Comparison of ENCODE assay signal across 8 cellular contexts in genomic region chr10:11625019-11625735, GRCh38. TPM values are rescaled to one million over a fixed set of nuclear protein-coding genes. Genes with fewer than 3 reads are reported as not detected.
DNase-seq lines count a peak whose midpoint lies in the region; ATAC-seq lines count a peak whose summit lies in the region.
"Had no signal": no experiment of that assay in that cellular context is flagged by ENCODE, and none has a peak within 500 bp of the region (broad histone marks: within the 10 kb centered on the region; RNA-seq: fewer than 3 reads in every experiment).

No MANE protein-coding gene starts in this region.

- peak overlapping the region; percentile 22 for H3K27ac Mint-ChIP-seq in stimulated activated memory B cell treated with anti-CD40 and anti-IgM and Interleukin-4, amounts not matched to agents 10 μg/mL and 1 μg/mL and 100 μg/mL, for 72 hours

- H3K36me3 Mint-ChIP-seq in stimulated activated memory B cell treated with anti-CD40 and anti-IgM and Interleukin-4, amounts not matched to agents 10 μg/mL and 1 μg/mL and 100 μg/mL, for 72 hours = no peaks in the 10 kb centered on the region
- H3K36me3 Mint-ChIP-seq in activated T-cell treated with anti-CD3 and anti-CD28 coated beads, Interleukin-2, amount 50 U/mL, for 4 hours (ENCODE audit: insufficient read depth) = no peaks in the 10 kb centered on the region

- no peaks in the 10 kb centered on the region for H3K9me3 Mint-ChIP-seq in stimulated activated memory B cell treated with anti-CD40 and anti-IgM and Interleukin-4, amounts not matched to agents 10 μg/mL and 1 μg/mL and 100 μg/mL, for 72 hours
- H3K9me3 Mint-ChIP-seq in activated T-cell treated with anti-CD3 and anti-CD28 coated beads, Interleukin-2, amount 50 U/mL, for 4 hours = no peaks in the 10 kb centered on the region

- H3K27me3 ChIP-seq in H7 (ENCODE audit: control insufficient read depth, insufficient read depth, low read length) = no peaks in the 10 kb centered on the region

- H3K4me3 Mint-ChIP-seq in stimulated activated memory B cell treated with anti-CD40 and anti-IgM and Interleukin-4, amounts not matched to agents 10 μg/mL and 1 μg/mL and 100 μg/mL, for 72 hours = peak overlapping the region; percentile 18
- no peak overlapping the region for H3K4me3 Mint-ChIP-seq in activated T-cell treated with anti-CD3 and anti-CD28 coated beads, Interleukin-2, amount 50 U/mL, for 4 hours

- peaks cover 33% of the 10 kb centered on the region for H3K4me1 Mint-ChIP-seq in stimulated activated memory B cell treated with anti-CD40 and anti-IgM and Interleukin-4, amounts not matched to agents 10 μg/mL and 1 μg/mL and 100 μg/mL, for 72 hours
- H3K4me1 Mint-ChIP-seq in activated T-cell treated with anti-CD3 and anti-CD28 coated beads, Interleukin-2, amount 50 U/mL, for 4 hours (ENCODE audit: low read depth) = peaks cover 5% of the 10 kb centered on the region

- H3K4me3 ChIP-seq in H7 (ENCODE audit: insufficient read depth, low read depth, low read length) = no peak overlapping the region
- H3K4me3 ChIP-seq: SK-N-MC had no signal

- no peaks in the 10 kb centered on the region for H3K36me3 ChIP-seq in H7 (replicated peaks; ENCODE audit: control insufficient read depth, insufficient read depth, low read length)

- H3K27me3 Mint-ChIP-seq in stimulated activated memory B cell treated with anti-CD40 and anti-IgM and Interleukin-4, amounts not matched to agents 10 μg/mL and 1 μg/mL and 100 μg/mL, for 72 hours = no peaks in the 10 kb centered on the region
- peaks cover 8% of the 10 kb centered on the region for H3K27me3 Mint-ChIP-seq in activated T-cell treated with anti-CD3 and anti-CD28 coated beads, Interleukin-2, amount 50 U/mL, for 4 hours (ENCODE audit: low read depth)

- DNase-seq in NAMALWA (ENCODE audit: low spot score) (peak; percentile 77), cerebellum (ENCODE audit: low spot score) (no peak), H7 (no peak)
- no peak for DNase-seq in activated T-cell treated with anti-CD3 and anti-CD28 coated beads, Interleukin-2, amount 50 U/mL, for 4 hours

- ATAC-seq in GM19351 (IDR thresholded peaks at IDR 0.05; ENCODE audit: unreplicated experiment) (peak; percentile 87), HG02852 (IDR thresholded peaks at IDR 0.05; ENCODE audit: unreplicated experiment) (peak; percentile 94)
- peak; percentile 91 for ATAC-seq in stimulated activated memory B cell treated with anti-CD40 and anti-IgM and Interleukin-4, amounts not matched to agents 10 μg/mL and 1 μg/mL and 100 μg/mL, for 72 hours
- ATAC-seq in activated T-cell treated with anti-CD3 and anti-CD28 coated beads, Interleukin-2, amount 50 U/mL, for 4 hours = no peak

RNA-seq across cellular contexts. Expression of gene USP6NL, which starts 13.7 kb away (rescaled TPM):
- total RNA-seq in cerebellum = 26.0 TPM
- 1 to 10 TPM; 4.7 to 5.3 (median 4.7) TPM for total RNA-seq in activated T-cell treated with anti-CD3 and anti-CD28 coated beads, Interleukin-2, amount 50 U/mL, for 4 hours
- total RNA-seq in H7 (2014; rRNA removed; shearing (Covaris generic)) = 15.9 and 18.2 TPM in 2 replicates

Comparison
In these comparisons a context has a peak if more than half of its experiments do, and no peak if none do; other contexts are left out.
1. ATAC-seq: peak in GM19351 (single experiment), HG02852 (single experiment) and stimulated activated memory B cell treated with anti-CD40 and anti-IgM and Interleukin-4, amounts not matched to agents 10 μg/mL and 1 μg/mL and 100 μg/mL, for 72 hours (single experiment); none in activated T-cell treated with anti-CD3 and anti-CD28 coated beads, Interleukin-2, amount 50 U/mL, for 4 hours (0 of 2).